24 cellular contexts compared by ENCODE assay signal in genomic region chr22:26992556-26992955, GRCh38.
A peak's percentile ranks its signal among the peaks of the same experiment; 100 is the strongest.
DNase-seq lines count a peak whose midpoint lies in the region; ATAC-seq and TF ChIP-seq lines count a peak whose summit lies in the region.
"Had no signal": no experiment of that assay in that cellular context is flagged by ENCODE, and none has a peak within 500 bp of the region (broad histone marks: within the 10 kb centered on the region; RNA-seq: fewer than 3 reads in every experiment).

No MANE protein-coding gene starts in this region.

- no peaks in the 10 kb centered on the region for H3K79me1 ChIP-seq in mesenchymal stem cell (replicated peaks; ENCODE audit: low read length, poor library complexity, severe bottlenecking)

- H3K27ac ChIP-seq in adrenal gland (no peak overlapping the region), mesenchymal stem cell (ENCODE audit: low read length, poor library complexity, severe bottlenecking) (no peak overlapping the region), sigmoid colon (peak overlapping the region in 2 of 4 donors; percentile 22 to 65), prostate gland (no peak overlapping the region)
- H3K27ac ChIP-seq: A549; BLaER1 treated with 17β-estradiol and CSF1 and Interleukin-3, amounts not matched to agents 10 nM and 100 nM; GM23248 had no signal

- H3K4me1 ChIP-seq in adrenal gland (replicated peaks in 1 of 2) (no peaks in the 10 kb centered on the region), mesenchymal stem cell (ENCODE audit: control insufficient read depth, insufficient read depth, low read depth, low read length) (no peaks in the 10 kb centered on the region), sigmoid colon (peaks cover 0 to 31% (median 23%) of the 10 kb centered on the region in 4 donors), prostate gland (replicated peaks) (no peaks in the 10 kb centered on the region)
- H3K4me1 ChIP-seq: A549 had no signal

- H3K27me3 ChIP-seq in adrenal gland (no peaks in the 10 kb centered on the region), mesenchymal stem cell (ENCODE audit: control insufficient read depth in 1 of 2, insufficient read depth in 1 of 2, low read length in 2 of 2) (peaks cover 40 to 83% of the 10 kb centered on the region in 2 experiments), sigmoid colon (no peaks in the 10 kb centered on the region), prostate gland (replicated peaks; ENCODE audit: insufficient read depth) (no peaks in the 10 kb centered on the region)
- H3K27me3 ChIP-seq: BE2C; BLaER1 treated with 17β-estradiol and CSF1 and Interleukin-3, amounts not matched to agents 10 nM and 100 nM had no signal

- H2BK12ac ChIP-seq in mesenchymal stem cell (ENCODE audit: low read length in 2 of 2): no peak overlapping the region

- H3K4me2 ChIP-seq in mesenchymal stem cell (ENCODE audit: low read length, poor library complexity, severe bottlenecking): no peak overlapping the region
- H3K4me2 ChIP-seq: A549; BLaER1 treated with 17β-estradiol and CSF1 and Interleukin-3, amounts not matched to agents 10 nM and 100 nM had no signal

- H2BK5ac ChIP-seq in mesenchymal stem cell (ENCODE audit: low read depth, low read length, poor library complexity, severe bottlenecking): no peak overlapping the region

- no peak overlapping the region for H3K14ac ChIP-seq in mesenchymal stem cell (ENCODE audit: low read length in 2 of 2)

- no peak for TF ChIP-seq POLR2A in adrenal gland (IDR thresholded peaks at IDR 0.05)
- TF ChIP-seq POLR2A in sigmoid colon (IDR thresholded peaks at IDR 0.05): no peak
- TF ChIP-seq POLR2A in prostate gland (IDR thresholded peaks at IDR 0.05): no peak

- DNase-seq in adrenal gland (peak in 4 of 7 donors; percentile 4 to 22 (median 17)), mesenchymal stem cell (peak; percentile 42), sigmoid colon (peak; percentile 76), prostate gland (ENCODE audit: low spot score) (no peak), kidney glomerular epithelial cell (lab: John Stamatoyannopoulos, UW) (no peak)
- no peak for DNase-seq in activated effector memory CD4-positive, alpha-beta T cell treated with anti-CD3 and anti-CD28 coated beads, Interleukin-2, amount 50 U/mL, for 16 hours
- DNase-seq: 8988T; ACHN; AML-193; BE2C; CD4-positive, alpha-beta T cell; CD8-positive, alpha-beta memory T cell; DMS 273 treated with DMSO at 0.1 percent for 48 hours; DMS79; EL; GDM1; H9; HFFc6 had no signal

- 47 to 58% (median 52%) methylated on average over 2 of the region's 2 CpGs; no CpG with 5 or more reads in 1 of the 4 donors for WGBS in adrenal gland, 4 donors
- WGBS in mesenchymal stem cell: 90% methylated on average over 2 of the region's 2 CpGs
- WGBS in sigmoid colon, 2 donors: 63 to 74% methylated on average over 2 of the region's 2 CpGs
- WGBS in prostate gland: 52% methylated on average over 2 of the region's 2 CpGs

- H3K9ac ChIP-seq in mesenchymal stem cell (ENCODE audit: low read length): no peak overlapping the region
- H3K9ac ChIP-seq: BLaER1 treated with 17β-estradiol and CSF1 and Interleukin-3, amounts not matched to agents 10 nM and 100 nM; GM23248 had no signal

- TF ChIP-seq EP300 in sigmoid colon (IDR thresholded peaks at IDR 0.05): no peak

- no peak for ATAC-seq in GM19328 (IDR thresholded peaks at IDR 0.05; ENCODE audit: unreplicated experiment)
- ATAC-seq: A549, GM12878, HCT116 had no signal

- no peak overlapping the region for H3K18ac ChIP-seq in mesenchymal stem cell (ENCODE audit: low read depth in 1 of 2, low read length in 2 of 2)

- no peak overlapping the region for H3K23ac ChIP-seq in mesenchymal stem cell (ENCODE audit: low read length in 2 of 2)

- intact Hi-C loops in adrenal gland (cut with DNase I): no loop called here
- intact Hi-C loops in sigmoid colon (cut with DNase I): loop anchor here (2.0 to 10.0 kb wide), 3 partner anchors 100 to 812 kb away; partner anchors contain the start of gene MN1
- intact Hi-C loops in prostate gland (cut with DNase I): no loop called here

- H4K91ac ChIP-seq in mesenchymal stem cell (ENCODE audit: low read length): no peak overlapping the region

- H3K4ac ChIP-seq in mesenchymal stem cell (ENCODE audit: low read depth in 1 of 2, low read length in 2 of 2): no peak overlapping the region

- no peak overlapping the region for H4K8ac ChIP-seq in mesenchymal stem cell (ENCODE audit: low read length)

- H3K4me3 ChIP-seq in adrenal gland (no peak overlapping the region), mesenchymal stem cell (ENCODE audit: insufficient read depth in 1 of 2, low read depth in 1 of 2, low read length in 2 of 2) (no peak overlapping the region), sigmoid colon (no peak overlapping the region), prostate gland (no peak overlapping the region)
- H3K4me3 ChIP-seq: A549; BLaER1 treated with 17β-estradiol and CSF1 and Interleukin-3, amounts not matched to agents 10 nM and 100 nM; GM12878; GM23248 had no signal

- no peak overlapping the region for H2BK15ac ChIP-seq in mesenchymal stem cell (ENCODE audit: low read depth, poor library complexity, severe bottlenecking)

- no peaks in the 10 kb centered on the region for H3K9me3 ChIP-seq in adrenal gland (replicated peaks in 1 of 3)
- no peaks in the 10 kb centered on the region for H3K9me3 ChIP-seq in mesenchymal stem cell (ENCODE audit: control insufficient read depth, low read length)
- H3K9me3 ChIP-seq in sigmoid colon: no peaks in the 10 kb centered on the region
- H3K9me3 ChIP-seq in prostate gland: no peaks in the 10 kb centered on the region
- H3K9me3 ChIP-seq: A549, BE2C had no signal

- no peak overlapping the region for H2AFZ ChIP-seq in mesenchymal stem cell (ENCODE audit: low read depth, low read length)
- H2AFZ ChIP-seq: GM23248 had no signal

- H3K36me3 ChIP-seq in adrenal gland (replicated peaks in 1 of 2) (no peaks in the 10 kb centered on the region), mesenchymal stem cell (ENCODE audit: control insufficient read depth in 1 of 2, insufficient read depth in 2 of 2, low read depth in 1 of 2, low read length in 2 of 2) (no peaks in the 10 kb centered on the region), sigmoid colon (no peaks in the 10 kb centered on the region), prostate gland (no peaks in the 10 kb centered on the region)
- H3K36me3 ChIP-seq: BE2C; BLaER1 treated with 17β-estradiol and CSF1 and Interleukin-3, amounts not matched to agents 10 nM and 100 nM had no signal

- no peak overlapping the region for H2BK120ac ChIP-seq in mesenchymal stem cell (ENCODE audit: low read depth, low read length)

- H2AK5ac ChIP-seq in mesenchymal stem cell (ENCODE audit: low read length, severe bottlenecking): no peak overlapping the region

- no peak for TF ChIP-seq CTCF in adrenal gland (IDR thresholded peaks at IDR 0.05)
- no peak for TF ChIP-seq CTCF in sigmoid colon (IDR thresholded peaks at IDR 0.05)
- no peak for TF ChIP-seq CTCF in prostate gland (IDR thresholded peaks at IDR 0.05)

Comparison
In these comparisons a context has a peak if more than half of its experiments do, and no peak if none do; other contexts are left out.
1. DNase-seq: peak in adrenal gland (4 of 7), mesenchymal stem cell (single experiment) and sigmoid colon (single experiment); none in activated effector memory CD4-positive, alpha-beta T cell treated with anti-CD3 and anti-CD28 coated beads, Interleukin-2, amount 50 U/mL, for 16 hours (single experiment), prostate gland (single experiment) and kidney glomerular epithelial cell (single experiment).